Comparison of ENCODE assay signal across 1 cellular context in genomic region chr15:41340189-41340695, GRCh38.
TF ChIP-seq lines count a peak whose summit lies in the region.

No MANE protein-coding gene starts in this region.

TF ChIP-seq in HEK293, 187 proteins besides CTCF, POLR2A, EP300 and RAD21 (continued from another document):
- TF ChIP-seq ATF2 (tag by site-specific recombination; IDR thresholded peaks at IDR 0.05; ENCODE audit: low read depth) (peak; percentile 68; the same call in 1 of the 2 replicates), KLF16 (tag by site-specific recombination; IDR thresholded peaks at IDR 0.05) (no peak), ZNF830 (tag by site-specific recombination; IDR thresholded peaks at IDR 0.05; ENCODE audit: low read depth) (no peak), HOXA7 (CRISPR knock-in tag; IDR thresholded peaks at IDR 0.05; ENCODE audit: borderline replicate concordance) (no peak), ZNF629 (tag by site-specific recombination; IDR thresholded peaks at IDR 0.05) (peak; percentile 67)
